14 cellular contexts compared by ENCODE assay signal in the genomic region with DNA sequence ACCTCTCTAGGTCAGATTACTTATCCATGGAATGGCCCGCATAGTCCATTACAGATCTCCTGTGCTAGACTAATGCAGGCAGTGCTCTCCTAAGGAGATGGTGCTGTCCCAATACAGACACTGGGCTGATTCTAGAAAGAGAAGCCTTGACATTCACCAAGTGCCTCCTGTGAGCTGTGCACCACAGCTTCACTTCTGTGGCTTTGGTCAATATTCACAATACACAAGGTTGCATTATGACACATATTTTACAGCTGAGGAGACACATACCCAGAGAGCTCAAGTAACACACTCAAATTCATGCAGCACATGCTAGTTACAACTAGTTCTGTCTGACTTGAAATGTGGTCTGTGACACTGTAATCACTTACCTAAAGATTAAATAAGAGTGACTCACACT. TPM values are rescaled to one million over a fixed set of nuclear protein-coding genes. Genes with fewer than 3 reads are reported as not detected.
A peak's percentile ranks its signal among the peaks of the same experiment; 100 is the strongest.
DNase-seq lines count a peak whose midpoint lies in the region; ATAC-seq and TF ChIP-seq lines count a peak whose summit lies in the region.
"Had no signal": no experiment of that assay in that cellular context is flagged by ENCODE, and none has a peak within 500 bp of the region (broad histone marks: within the 10 kb centered on the region; RNA-seq: fewer than 3 reads in every experiment).

No MANE protein-coding gene starts in this region.

- no peaks in the 10 kb centered on the region for H3K36me3 Mint-ChIP-seq in activated CD4-positive, alpha-beta T cell treated with anti-CD3 and anti-CD28 coated beads, Interleukin-2, amount 10 ng/mL, durations not matched to agents 7 days and 5 days (ENCODE audit: low read depth)
- no peaks in the 10 kb centered on the region for H3K36me3 Mint-ChIP-seq in naive thymus-derived CD4-positive, alpha-beta T cell
- H3K36me3 Mint-ChIP-seq: mesothelial cell of epicardium had no signal

- no peak for TF ChIP-seq CTCF in NB4 (IDR thresholded peaks at IDR 0.05; ENCODE audit: low read depth, low read length)
- no peak for TF ChIP-seq CTCF in tibial nerve (IDR thresholded peaks at IDR 0.05)

- H3K4me1 ChIP-seq in naive thymus-derived CD4-positive, alpha-beta T cell (ENCODE audit: control insufficient read depth in 2 of 2, insufficient read depth in 2 of 2, low read length in 2 of 2) = peaks cover 0 to 6% of the 10 kb centered on the region in 2 donors
- no peaks in the 10 kb centered on the region for H3K4me1 ChIP-seq in tibial nerve
- H3K4me1 ChIP-seq: gastrocnemius medialis had no signal

- intact Hi-C loops in naive thymus-derived CD4-positive, alpha-beta T cell (cut with micrococcal nuclease) = no loop called here

- no peaks in the 10 kb centered on the region for H3K36me3 ChIP-seq in naive thymus-derived CD4-positive, alpha-beta T cell (ENCODE audit: control insufficient read depth in 2 of 3, insufficient read depth in 3 of 3, low read length in 3 of 3)
- no peaks in the 10 kb centered on the region for H3K36me3 ChIP-seq in tibial nerve
- H3K36me3 ChIP-seq: gastrocnemius medialis had no signal

- no peak for TF ChIP-seq EP300 in tibial nerve (IDR thresholded peaks at IDR 0.05)

- WGBS in tibial nerve, 2 donors = 90 to 97% methylated on average over 1 of the region's 1 CpG

- H3K4me3 Mint-ChIP-seq in activated CD4-positive, alpha-beta T cell treated with anti-CD3 and anti-CD28 coated beads, Interleukin-2, amount 10 ng/mL, durations not matched to agents 7 days and 5 days = no peak overlapping the region
- H3K4me3 Mint-ChIP-seq in naive thymus-derived CD4-positive, alpha-beta T cell = no peak overlapping the region
- H3K4me3 Mint-ChIP-seq: H9, mesothelial cell of epicardium had no signal

- H3K4me3 ChIP-seq in NB4 (ENCODE audit: low read depth, low read length) = no peak overlapping the region
- H3K4me3 ChIP-seq in naive thymus-derived CD4-positive, alpha-beta T cell (ENCODE audit: low read length) = no peak overlapping the region
- H3K4me3 ChIP-seq in tibial nerve = no peak overlapping the region
- H3K4me3 ChIP-seq: gastrocnemius medialis, skin epidermis had no signal

- no peaks in the 10 kb centered on the region for H3K9me3 Mint-ChIP-seq in activated CD4-positive, alpha-beta T cell treated with anti-CD3 and anti-CD28 coated beads, Interleukin-2, amount 10 ng/mL, durations not matched to agents 7 days and 5 days
- peaks cover 0 to 5% (median 0%) of the 10 kb centered on the region in 11 donors for H3K9me3 Mint-ChIP-seq in naive thymus-derived CD4-positive, alpha-beta T cell
- H3K9me3 Mint-ChIP-seq: H9, mesothelial cell of epicardium had no signal

- TF ChIP-seq POLR2A in NB4 (IDR thresholded peaks at IDR 0.05; ENCODE audit: extremely low read depth, insufficient read length) = no peak
- TF ChIP-seq POLR2A in tibial nerve (IDR thresholded peaks at IDR 0.05) = no peak

- CTCF ChIA-PET in activated CD4-positive, alpha-beta T cell treated with anti-CD3 and anti-CD28 coated beads, Interleukin-2, amount 10 ng/mL, durations not matched to agents 7 days and 5 days (lab: Charles Lee) = interaction anchor here (1.7 to 3.1 kb wide), 3 partner anchors 9 to 298 kb away, joined by 4 to 11 read pairs (median 5); no protein-coding TSS in a partner anchor
- CTCF ChIA-PET in naive thymus-derived CD4-positive, alpha-beta T cell (lab: Charles Lee) = interaction anchor here (0.5 to 1.0 kb wide), 4 partner anchors 9 to 466 kb away, joined by 3 to 6 read pairs (median 3); no protein-coding TSS in a partner anchor

- ATAC-seq in HG02588 (IDR thresholded peaks at IDR 0.05; ENCODE audit: unreplicated experiment) (peak; percentile 58), GM21515 (IDR thresholded peaks at IDR 0.05; ENCODE audit: unreplicated experiment) (no peak), GM21360 (IDR thresholded peaks at IDR 0.05; ENCODE audit: unreplicated experiment) (no peak)
- ATAC-seq in naive thymus-derived CD4-positive, alpha-beta T cell = peak; percentile 41
- ATAC-seq: gastrocnemius medialis had no signal

- H3K27ac ChIP-seq in naive thymus-derived CD4-positive, alpha-beta T cell (ENCODE audit: low read depth, low read length) = no peak overlapping the region
- H3K27ac ChIP-seq in tibial nerve = no peak overlapping the region
- H3K27ac ChIP-seq: gastrocnemius medialis, skin epidermis had no signal

- H3K27me3 Mint-ChIP-seq in activated CD4-positive, alpha-beta T cell treated with anti-CD3 and anti-CD28 coated beads, Interleukin-2, amount 10 ng/mL, durations not matched to agents 7 days and 5 days = peaks cover 73% of the 10 kb centered on the region
- peaks cover 34 to 75% (median 69%) of the 10 kb centered on the region in 5 donors for H3K27me3 Mint-ChIP-seq in naive thymus-derived CD4-positive, alpha-beta T cell

- H3K27me3 ChIP-seq in naive thymus-derived CD4-positive, alpha-beta T cell (ENCODE audit: control insufficient read depth in 2 of 2, insufficient read depth in 2 of 2, low read length in 2 of 2) = peaks cover 0 to 4% of the 10 kb centered on the region in 2 donors
- H3K27me3 ChIP-seq in tibial nerve = no peaks in the 10 kb centered on the region
- H3K27me3 ChIP-seq: gastrocnemius medialis had no signal

- peak; percentile 49 for DNase-seq in activated CD4-positive, alpha-beta T cell treated with anti-CD3 and anti-CD28 coated beads for 48 hours
- DNase-seq in activated CD4-positive, alpha-beta T cell treated with anti-CD3 and anti-CD28 coated beads, Interleukin-2, amount 10 ng/mL, durations not matched to agents 7 days and 5 days = no peak
- peak; percentile 67 for DNase-seq in NB4 (ENCODE audit: low read depth)
- DNase-seq in naive thymus-derived CD4-positive, alpha-beta T cell = no peak
- DNase-seq in tibial nerve (ENCODE audit: low spot score in 2 of 2) = no peak
- DNase-seq: activated CD4-positive, CD25-positive, alpha-beta regulatory T cell; gastrocnemius medialis; H9; stimulated activated naive CD4-positive, alpha-beta T cell treated with Interleukin-2 at 50 U/mL for 16 hours had no signal

- H3K9me3 ChIP-seq in naive thymus-derived CD4-positive, alpha-beta T cell (ENCODE audit: control insufficient read depth in 2 of 3, low read length in 3 of 3) = no peaks in the 10 kb centered on the region
- no peaks in the 10 kb centered on the region for H3K9me3 ChIP-seq in tibial nerve
- H3K9me3 ChIP-seq: gastrocnemius medialis had no signal

- no peak overlapping the region for H3K27ac Mint-ChIP-seq in activated CD4-positive, alpha-beta T cell treated with anti-CD3 and anti-CD28 coated beads, Interleukin-2, amount 10 ng/mL, durations not matched to agents 7 days and 5 days
- no peak overlapping the region for H3K27ac Mint-ChIP-seq in naive thymus-derived CD4-positive, alpha-beta T cell
- H3K27ac Mint-ChIP-seq: H9, mesothelial cell of epicardium had no signal

- H3K4me1 Mint-ChIP-seq in activated CD4-positive, alpha-beta T cell treated with anti-CD3 and anti-CD28 coated beads, Interleukin-2, amount 10 ng/mL, durations not matched to agents 7 days and 5 days = peaks cover 36% of the 10 kb centered on the region
- H3K4me1 Mint-ChIP-seq in naive thymus-derived CD4-positive, alpha-beta T cell = peaks cover 10 to 32% (median 15%) of the 10 kb centered on the region in 7 donors
- H3K4me1 Mint-ChIP-seq: H9 had no signal

- POLR2A ChIA-PET in activated CD4-positive, alpha-beta T cell treated with anti-CD3 and anti-CD28 coated beads, Interleukin-2, amount 10 ng/mL, durations not matched to agents 7 days and 5 days (lab: Charles Lee) = no interaction called here
- POLR2A ChIA-PET in naive thymus-derived CD4-positive, alpha-beta T cell (lab: Charles Lee) = no interaction called here

RNA-seq across cellular contexts. Expression of gene LRRC8B, which starts 59.4 kb away (rescaled TPM):
- total RNA-seq in activated CD4-positive, alpha-beta T cell treated with anti-CD3 and anti-CD28 coated beads, Interleukin-2, amount 10 ng/mL, durations not matched to agents 7 days and 5 days = 10 to 100 TPM; 21.2 to 22.1 TPM
- total RNA-seq in naive thymus-derived CD4-positive, alpha-beta T cell = 10 to 100 TPM in 4 of 5 experiments, 1 to 10 TPM in 1; 8.8 to 23.0 (median 17.1) TPM
- polyA plus RNA-seq in naive thymus-derived CD4-positive, alpha-beta T cell = 10 to 100 TPM; 15.7 to 16.2 TPM
- total RNA-seq in tibial nerve = 10 to 100 TPM; 27.1 to 48.0 (median 35.1) TPM

Comparison
In these comparisons a context has a peak if more than half of its experiments do, and no peak if none do; other contexts are left out.
1. DNase-seq: peak in activated CD4-positive, alpha-beta T cell treated with anti-CD3 and anti-CD28 coated beads for 48 hours (single experiment) and NB4 (single experiment); none in activated CD4-positive, alpha-beta T cell treated with anti-CD3 and anti-CD28 coated beads, Interleukin-2, amount 10 ng/mL, durations not matched to agents 7 days and 5 days (single experiment), naive thymus-derived CD4-positive, alpha-beta T cell (0 of 9) and tibial nerve (0 of 2).
2. ATAC-seq: peak in HG02588 (single experiment) and naive thymus-derived CD4-positive, alpha-beta T cell (single experiment); none in GM21515 (single experiment) and GM21360 (single experiment).